In genomic region chr9:69546265-69546664, GRCh38 we compare ENCODE assay signal across 8 cellular contexts.
A peak's percentile ranks its signal among the peaks of the same experiment; 100 is the strongest.
DNase-seq lines count a peak whose midpoint lies in the region; ATAC-seq and TF ChIP-seq lines count a peak whose summit lies in the region.

No MANE protein-coding gene starts in this region.

- H3K9ac ChIP-seq in smooth muscle cell (ENCODE audit: low read depth) = no peak overlapping the region

- H3K36me3 ChIP-seq in RWPE2 (ENCODE audit: low read depth) = no peaks in the 10 kb centered on the region
- H3K36me3 ChIP-seq in hepatocyte (replicated peaks; ENCODE audit: insufficient read depth, low read depth) = no peaks in the 10 kb centered on the region
- no peaks in the 10 kb centered on the region for H3K36me3 ChIP-seq in esophagus squamous epithelium
- no peaks in the 10 kb centered on the region for H3K36me3 ChIP-seq in smooth muscle cell (ENCODE audit: low read depth)

- peak; percentile 46; the same call in 1 of the 3 replicates for ATAC-seq in RWPE2 (ENCODE audit: low read depth)

- H3K27ac ChIP-seq in RWPE2 (ENCODE audit: poor library complexity, severe bottlenecking) (no peak overlapping the region), hepatocyte (no peak overlapping the region), esophagus squamous epithelium (no peak overlapping the region), smooth muscle cell (ENCODE audit: low read depth) (no peak overlapping the region)

- no peak overlapping the region for H2AFZ ChIP-seq in hepatocyte
- no peak overlapping the region for H2AFZ ChIP-seq in smooth muscle cell (ENCODE audit: low read depth)

- no peaks in the 10 kb centered on the region for H3K4me1 ChIP-seq in RWPE2 (ENCODE audit: insufficient read depth, poor library complexity, severe bottlenecking)
- H3K4me1 ChIP-seq in hepatocyte (ENCODE audit: insufficient read depth) = no peaks in the 10 kb centered on the region
- H3K4me1 ChIP-seq in esophagus squamous epithelium = peaks cover 0 to 4% (median 0%) of the 10 kb centered on the region in 3 donors
- H3K4me1 ChIP-seq in smooth muscle cell (ENCODE audit: low read depth) = peaks cover 17% of the 10 kb centered on the region

- 59% methylated on average over 4 of the region's 4 CpGs for WGBS in hepatocyte (ENCODE audit: low lambda C conversion rate, missing lambda C conversion rate)
- 59 to 77% methylated on average over 4 of the region's 4 CpGs for WGBS in esophagus squamous epithelium, 2 donors
- 55% methylated on average over 4 of the region's 4 CpGs for WGBS in smooth muscle cell (ENCODE audit: low lambda C conversion rate)

- no peaks in the 10 kb centered on the region for H3K9me3 ChIP-seq in RWPE2 (ENCODE audit: severe bottlenecking)
- H3K9me3 ChIP-seq in hepatocyte (ENCODE audit: low read depth) = no peaks in the 10 kb centered on the region
- H3K9me3 ChIP-seq in esophagus squamous epithelium = no peaks in the 10 kb centered on the region
- H3K9me3 ChIP-seq in smooth muscle cell (replicated peaks; ENCODE audit: low read depth) = no peaks in the 10 kb centered on the region

- intact Hi-C loops in esophagus squamous epithelium (cut with DNase I) = loop anchor here (5.0 kb wide), 1 partner anchor 124 kb away; no protein-coding TSS in a partner anchor

- H3K4me2 ChIP-seq in hepatocyte (no peak overlapping the region), smooth muscle cell (no peak overlapping the region)

- H3K79me2 ChIP-seq in hepatocyte (no peaks in the 10 kb centered on the region), smooth muscle cell (ENCODE audit: low read depth) (no peaks in the 10 kb centered on the region)

- H3K27me3 ChIP-seq in RWPE2 (ENCODE audit: insufficient read depth, poor library complexity, severe bottlenecking) (peaks cover 4% of the 10 kb centered on the region), hepatocyte (no peaks in the 10 kb centered on the region), esophagus squamous epithelium (no peaks in the 10 kb centered on the region), smooth muscle cell (ENCODE audit: low read depth) (no peaks in the 10 kb centered on the region)

- peak; percentile 43 for TF ChIP-seq CTCF in AG10803 (conservative IDR thresholded peaks at IDR 0.05; ENCODE audit: low read length)
- TF ChIP-seq CTCF in HFF-Myc (IDR thresholded peaks at IDR 0.05; ENCODE audit: low read depth, low read length, missing control alignments) = peak; percentile 47
- peak; percentile 44 for TF ChIP-seq CTCF in RWPE2 (IDR thresholded peaks at IDR 0.05; ENCODE audit: poor library complexity, severe bottlenecking)
- peak; percentile 36 for TF ChIP-seq CTCF in hepatocyte (IDR thresholded peaks at IDR 0.05; ENCODE audit: poor library complexity)
- TF ChIP-seq CTCF in esophagus squamous epithelium (IDR thresholded peaks at IDR 0.05) = peak in 2 of 6 experiments; percentile 7 to 42
- no peak for TF ChIP-seq CTCF in smooth muscle cell (IDR thresholded peaks at IDR 0.05; ENCODE audit: borderline replicate concordance, insufficient read depth, poor library complexity, severe bottlenecking)

- H3F3A ChIP-seq in smooth muscle cell (ENCODE audit: low read depth) = no peaks in the 10 kb centered on the region

- no peak for TF ChIP-seq POLR2A in esophagus squamous epithelium (IDR thresholded peaks at IDR 0.05)

- H4K20me1 ChIP-seq in hepatocyte (ENCODE audit: insufficient read depth, poor library complexity, severe bottlenecking) (no peaks in the 10 kb centered on the region), smooth muscle cell (ENCODE audit: low read depth) (no peaks in the 10 kb centered on the region)

- peak; percentile 16 for DNase-seq in AG10803 (ENCODE audit: low read depth)
- DNase-seq in HFF-Myc (ENCODE audit: extremely low read depth, low read depth) = no peak
- no peak for DNase-seq in RWPE2 (ENCODE audit: low spot score)
- DNase-seq in hepatocyte (ENCODE audit: low spot score) = peak; percentile 37
- no peak for DNase-seq in activated T-cell treated with anti-CD3 and anti-CD28 coated beads for 4 hours
- DNase-seq in esophagus squamous epithelium (lab: John Stamatoyannopoulos, UW) = no peak
- DNase-seq in stimulated activated CD4-positive, alpha-beta T cell treated with anti-CD3 and anti-CD28 coated beads, Interleukin-4, amount 100 ng/mL, for 4 hours = no peak
- no peak for DNase-seq in smooth muscle cell (lab: John Stamatoyannopoulos, UW; ENCODE audit: unreplicated experiment)

- H3K4me3 ChIP-seq in AG10803 (ENCODE audit: low read length) (no peak overlapping the region), HFF-Myc (replicated peaks; ENCODE audit: low read depth, low read length) (no peak overlapping the region), RWPE2 (ENCODE audit: severe bottlenecking) (no peak overlapping the region), hepatocyte (no peak overlapping the region), esophagus squamous epithelium (no peak overlapping the region), smooth muscle cell (no peak overlapping the region)

- no peaks in the 10 kb centered on the region for H3K9me2 ChIP-seq in hepatocyte (replicated peaks; ENCODE audit: insufficient read depth)

Comparison
In these comparisons a context has a peak if more than half of its experiments do, and no peak if none do; other contexts are left out.
1. DNase-seq: peak in AG10803 (single experiment) and hepatocyte (single experiment); none in HFF-Myc (single experiment), RWPE2 (single experiment), activated T-cell treated with anti-CD3 and anti-CD28 coated beads for 4 hours (single experiment), esophagus squamous epithelium (single experiment), stimulated activated CD4-positive, alpha-beta T cell treated with anti-CD3 and anti-CD28 coated beads, Interleukin-4, amount 100 ng/mL, for 4 hours (0 of 2) and smooth muscle cell (single experiment).